ENCODE assay signal across 1 cellular context in genomic region chr13:32986552-32986951, GRCh38.
TF ChIP-seq lines count a peak whose summit lies in the region.

No MANE protein-coding gene starts in this region.

TF ChIP-seq in GM23338, 12 proteins besides CTCF, POLR2A, EP300 and RAD21 (continued from another document):
- TF ChIP-seq, protein P1, sequence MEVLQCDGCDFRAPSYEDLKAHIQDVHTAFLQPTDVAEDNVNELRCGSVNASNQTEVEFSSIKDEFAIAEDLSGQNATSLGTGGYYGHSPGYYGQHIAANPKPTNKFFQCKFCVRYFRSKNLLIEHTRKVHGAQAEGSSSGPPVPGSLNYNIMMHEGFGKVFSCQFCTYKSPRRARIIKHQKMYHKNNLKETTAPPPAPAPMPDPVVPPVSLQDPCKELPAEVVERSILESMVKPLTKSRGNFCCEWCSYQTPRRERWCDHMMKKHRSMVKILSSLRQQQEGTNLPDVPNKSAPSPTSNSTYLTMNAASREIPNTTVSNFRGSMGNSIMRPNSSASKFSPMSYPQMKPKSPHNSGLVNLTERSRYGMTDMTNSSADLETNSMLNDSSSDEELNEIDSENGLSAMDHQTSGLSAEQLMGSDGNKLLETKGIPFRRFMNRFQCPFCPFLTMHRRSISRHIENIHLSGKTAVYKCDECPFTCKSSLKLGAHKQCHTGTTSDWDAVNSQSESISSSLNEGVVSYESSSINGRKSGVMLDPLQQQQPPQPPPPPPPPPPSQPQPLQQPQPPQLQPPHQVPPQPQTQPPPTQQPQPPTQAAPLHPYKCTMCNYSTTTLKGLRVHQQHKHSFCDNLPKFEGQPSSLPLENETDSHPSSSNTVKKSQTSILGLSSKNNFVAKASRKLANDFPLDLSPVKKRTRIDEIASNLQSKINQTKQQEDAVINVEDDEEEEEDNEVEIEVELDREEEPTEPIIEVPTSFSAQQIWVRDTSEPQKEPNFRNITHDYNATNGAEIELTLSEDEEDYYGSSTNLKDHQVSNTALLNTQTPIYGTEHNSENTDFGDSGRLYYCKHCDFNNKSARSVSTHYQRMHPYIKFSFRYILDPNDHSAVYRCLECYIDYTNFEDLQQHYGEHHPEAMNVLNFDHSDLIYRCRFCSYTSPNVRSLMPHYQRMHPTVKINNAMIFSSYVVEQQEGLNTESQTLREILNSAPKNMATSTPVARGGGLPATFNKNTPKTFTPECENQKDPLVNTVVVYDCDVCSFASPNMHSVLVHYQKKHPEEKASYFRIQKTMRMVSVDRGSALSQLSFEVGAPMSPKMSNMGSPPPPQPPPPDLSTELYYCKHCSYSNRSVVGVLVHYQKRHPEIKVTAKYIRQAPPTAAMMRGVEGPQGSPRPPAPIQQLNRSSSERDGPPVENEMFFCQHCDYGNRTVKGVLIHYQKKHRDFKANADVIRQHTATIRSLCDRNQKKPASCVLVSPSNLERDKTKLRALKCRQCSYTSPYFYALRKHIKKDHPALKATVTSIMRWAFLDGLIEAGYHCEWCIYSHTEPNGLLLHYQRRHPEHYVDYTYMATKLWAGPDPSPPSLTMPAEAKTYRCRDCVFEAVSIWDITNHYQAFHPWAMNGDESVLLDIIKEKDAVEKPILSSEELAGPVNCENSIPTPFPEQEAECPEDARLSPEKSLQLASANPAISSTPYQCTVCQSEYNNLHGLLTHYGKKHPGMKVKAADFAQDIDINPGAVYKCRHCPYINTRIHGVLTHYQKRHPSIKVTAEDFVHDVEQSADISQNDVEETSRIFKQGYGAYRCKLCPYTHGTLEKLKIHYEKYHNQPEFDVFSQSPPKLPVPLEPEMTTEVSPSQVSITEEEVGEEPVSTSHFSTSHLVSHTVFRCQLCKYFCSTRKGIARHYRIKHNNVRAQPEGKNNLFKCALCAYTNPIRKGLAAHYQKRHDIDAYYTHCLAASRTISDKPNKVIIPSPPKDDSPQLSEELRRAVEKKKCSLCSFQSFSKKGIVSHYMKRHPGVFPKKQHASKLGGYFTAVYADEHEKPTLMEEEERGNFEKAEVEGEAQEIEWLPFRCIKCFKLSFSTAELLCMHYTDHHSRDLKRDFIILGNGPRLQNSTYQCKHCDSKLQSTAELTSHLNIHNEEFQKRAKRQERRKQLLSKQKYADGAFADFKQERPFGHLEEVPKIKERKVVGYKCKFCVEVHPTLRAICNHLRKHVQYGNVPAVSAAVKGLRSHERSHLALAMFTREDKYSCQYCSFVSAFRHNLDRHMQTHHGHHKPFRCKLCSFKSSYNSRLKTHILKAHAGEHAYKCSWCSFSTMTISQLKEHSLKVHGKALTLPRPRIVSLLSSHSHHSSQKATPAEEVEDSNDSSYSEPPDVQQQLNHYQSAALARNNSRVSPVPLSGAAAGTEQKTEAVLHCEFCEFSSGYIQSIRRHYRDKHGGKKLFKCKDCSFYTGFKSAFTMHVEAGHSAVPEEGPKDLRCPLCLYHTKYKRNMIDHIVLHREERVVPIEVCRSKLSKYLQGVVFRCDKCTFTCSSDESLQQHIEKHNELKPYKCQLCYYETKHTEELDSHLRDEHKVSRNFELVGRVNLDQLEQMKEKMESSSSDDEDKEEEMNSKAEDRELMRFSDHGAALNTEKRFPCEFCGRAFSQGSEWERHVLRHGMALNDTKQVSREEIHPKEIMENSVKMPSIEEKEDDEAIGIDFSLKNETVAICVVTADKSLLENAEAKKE (CRISPR knock-in tag; IDR thresholded peaks at IDR 0.05), result no peak
- no peak for TF ChIP-seq CREB1 (CRISPR knock-in tag; IDR thresholded peaks at IDR 0.05; ENCODE audit: low read depth)
